25 cellular contexts compared by ENCODE assay signal in the genomic region with DNA sequence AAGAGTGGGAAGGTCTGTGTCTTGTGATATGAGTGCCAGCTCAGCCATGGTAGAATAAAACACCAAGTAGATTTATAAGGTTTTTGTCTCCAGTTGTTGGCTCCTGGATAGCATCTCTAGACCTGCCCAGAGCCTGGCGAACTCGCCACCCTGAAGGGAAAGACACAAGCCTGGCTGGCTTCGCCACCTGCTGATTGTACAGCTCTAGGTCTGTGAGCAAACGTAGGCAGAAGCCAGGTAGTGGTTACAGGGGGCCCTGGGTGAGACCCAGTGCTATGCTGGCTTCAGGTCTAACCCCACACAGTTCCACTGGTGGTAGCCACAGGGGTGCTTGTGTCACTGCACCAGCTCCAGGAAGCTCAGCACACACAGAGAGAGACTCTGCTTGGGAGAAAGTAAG.
"Had no signal": no experiment of that assay in that cellular context is flagged by ENCODE, and none has a peak within 500 bp of the region (broad histone marks: within the 10 kb centered on the region; RNA-seq: fewer than 3 reads in every experiment).

No MANE protein-coding gene starts in this region.

- H3K4me3 ChIP-seq: ascending aorta, cardiac muscle cell, K562, SJCRH30, SK-N-MC had no signal

- DNase-seq: activated CD4-positive, alpha-beta T cell treated with anti-CD3 and anti-CD28 coated beads, Interleukin-2, amount 10 ng/mL, durations not matched to agents 24 days and 14 days; activated CD4-positive, alpha-beta T cell treated with anti-CD3 and anti-CD28 coated beads, Interleukin-2, amount 50 U/mL, for 4 hours; activated CD8-positive, alpha-beta T cell treated with anti-CD3 and anti-CD28 coated beads for 36 hours; activated effector memory CD4-positive, alpha-beta T cell treated with Interleukin-2 at 50 U/mL for 16 hours; activated naive CD4-positive, alpha-beta T cell treated with anti-CD3 and anti-CD28 coated beads, Interleukin-2, amount 10 ng/mL, durations not matched to agents 7 days and 5 days; activated naive CD8-positive, alpha-beta T cell treated with anti-CD3 and anti-CD28 coated beads, Interleukin-2, amount 10 ng/mL, durations not matched to agents 7 days and 5 days; activated T-cell treated with anti-CD3 and anti-CD28 coated beads, Interleukin-2, amount 50 U/mL, for 4 hours; amygdala; NCI-H1048; NCI-H1105 treated with DMSO at 0.1 percent for 48 hours; NCI-H1436; NCI-H1694 treated with DMSO at 0.1 percent for 48 hours; NCI-H2029; NCI-H345; NCI-H524 treated with DMSO at 0.1 percent for 48 hours; SHP77; SJCRH30; T1000 had no signal

- H3K4me1 ChIP-seq: ascending aorta, SJCRH30 had no signal

- H3K9me3 Mint-ChIP-seq: activated CD4-positive, alpha-beta T cell treated with anti-CD3 and anti-CD28 coated beads, Interleukin-2, amount 10 ng/mL, durations not matched to agents 24 days and 14 days; activated CD8-positive, alpha-beta T cell treated with anti-CD3 and anti-CD28 coated beads for 36 hours; activated naive CD4-positive, alpha-beta T cell treated with anti-CD3 and anti-CD28 coated beads, Interleukin-2, amount 10 ng/mL, durations not matched to agents 7 days and 5 days; activated naive CD8-positive, alpha-beta T cell treated with anti-CD3 and anti-CD28 coated beads, Interleukin-2, amount 10 ng/mL, durations not matched to agents 7 days and 5 days; activated T-cell treated with anti-CD3 and anti-CD28 coated beads, Interleukin-2, amount 50 U/mL, for 4 hours; activated T-helper 1 cell treated with anti-CD3 and anti-CD28 coated beads, Interleukin-12 subunit alpha, Interleukin-12 subunit beta, Interleukin-2, Interleukin-4 antibody, amounts not matched to agents 30 ng/mL and 10 ng/mL and 1 ng/mL, durations not matched to agents 14 hours and 24 hours and 36 hours; central memory CD8-positive, alpha-beta T cell had no signal

- H3K9me3 ChIP-seq: ascending aorta, SJCRH30 had no signal

- H3K27ac ChIP-seq: ascending aorta, cardiac muscle cell, SJCRH30, SK-N-MC had no signal

- ATAC-seq: activated CD8-positive, alpha-beta T cell treated with anti-CD3 and anti-CD28 coated beads for 36 hours; activated T-cell treated with anti-CD3 and anti-CD28 coated beads, Interleukin-2, amount 50 U/mL, for 4 hours; K562; Panc1 had no signal

- H3K27ac Mint-ChIP-seq: activated CD4-positive, alpha-beta T cell treated with anti-CD3 and anti-CD28 coated beads, Interleukin-2, amount 10 ng/mL, durations not matched to agents 24 days and 14 days; activated CD8-positive, alpha-beta T cell treated with anti-CD3 and anti-CD28 coated beads for 36 hours; activated naive CD4-positive, alpha-beta T cell treated with anti-CD3 and anti-CD28 coated beads, Interleukin-2, amount 10 ng/mL, durations not matched to agents 7 days and 5 days; activated naive CD8-positive, alpha-beta T cell treated with anti-CD3 and anti-CD28 coated beads, Interleukin-2, amount 10 ng/mL, durations not matched to agents 7 days and 5 days; activated T-helper 1 cell treated with anti-CD3 and anti-CD28 coated beads, Interleukin-12 subunit alpha, Interleukin-12 subunit beta, Interleukin-2, Interleukin-4 antibody, amounts not matched to agents 30 ng/mL and 10 ng/mL and 1 ng/mL, durations not matched to agents 14 hours and 24 hours and 36 hours had no signal

- H3K27me3 ChIP-seq: ascending aorta, cardiac muscle cell, SJCRH30 had no signal

- H3K4me1 Mint-ChIP-seq: activated CD4-positive, alpha-beta T cell treated with anti-CD3 and anti-CD28 coated beads, Interleukin-2, amount 10 ng/mL, durations not matched to agents 24 days and 14 days; activated naive CD4-positive, alpha-beta T cell treated with anti-CD3 and anti-CD28 coated beads, Interleukin-2, amount 10 ng/mL, durations not matched to agents 7 days and 5 days; activated naive CD8-positive, alpha-beta T cell treated with anti-CD3 and anti-CD28 coated beads, Interleukin-2, amount 10 ng/mL, durations not matched to agents 7 days and 5 days; central memory CD8-positive, alpha-beta T cell had no signal

- H3K27me3 Mint-ChIP-seq: activated CD4-positive, alpha-beta T cell treated with anti-CD3 and anti-CD28 coated beads, Interleukin-2, amount 10 ng/mL, durations not matched to agents 24 days and 14 days; activated CD8-positive, alpha-beta T cell treated with anti-CD3 and anti-CD28 coated beads for 36 hours; activated naive CD4-positive, alpha-beta T cell treated with anti-CD3 and anti-CD28 coated beads, Interleukin-2, amount 10 ng/mL, durations not matched to agents 7 days and 5 days; activated naive CD8-positive, alpha-beta T cell treated with anti-CD3 and anti-CD28 coated beads, Interleukin-2, amount 10 ng/mL, durations not matched to agents 7 days and 5 days; central memory CD8-positive, alpha-beta T cell had no signal

- H3K4me3 Mint-ChIP-seq: activated CD4-positive, alpha-beta T cell treated with anti-CD3 and anti-CD28 coated beads, Interleukin-2, amount 10 ng/mL, durations not matched to agents 24 days and 14 days; activated CD8-positive, alpha-beta T cell treated with anti-CD3 and anti-CD28 coated beads for 36 hours; activated naive CD4-positive, alpha-beta T cell treated with anti-CD3 and anti-CD28 coated beads, Interleukin-2, amount 10 ng/mL, durations not matched to agents 7 days and 5 days; activated naive CD8-positive, alpha-beta T cell treated with anti-CD3 and anti-CD28 coated beads, Interleukin-2, amount 10 ng/mL, durations not matched to agents 7 days and 5 days; activated T-cell treated with anti-CD3 and anti-CD28 coated beads, Interleukin-2, amount 50 U/mL, for 4 hours; activated T-helper 1 cell treated with anti-CD3 and anti-CD28 coated beads, Interleukin-12 subunit alpha, Interleukin-12 subunit beta, Interleukin-2, Interleukin-4 antibody, amounts not matched to agents 30 ng/mL and 10 ng/mL and 1 ng/mL, durations not matched to agents 14 hours and 24 hours and 36 hours; central memory CD8-positive, alpha-beta T cell had no signal
